Comparison of ENCODE assay signal across 10 cellular contexts in the genomic region with DNA sequence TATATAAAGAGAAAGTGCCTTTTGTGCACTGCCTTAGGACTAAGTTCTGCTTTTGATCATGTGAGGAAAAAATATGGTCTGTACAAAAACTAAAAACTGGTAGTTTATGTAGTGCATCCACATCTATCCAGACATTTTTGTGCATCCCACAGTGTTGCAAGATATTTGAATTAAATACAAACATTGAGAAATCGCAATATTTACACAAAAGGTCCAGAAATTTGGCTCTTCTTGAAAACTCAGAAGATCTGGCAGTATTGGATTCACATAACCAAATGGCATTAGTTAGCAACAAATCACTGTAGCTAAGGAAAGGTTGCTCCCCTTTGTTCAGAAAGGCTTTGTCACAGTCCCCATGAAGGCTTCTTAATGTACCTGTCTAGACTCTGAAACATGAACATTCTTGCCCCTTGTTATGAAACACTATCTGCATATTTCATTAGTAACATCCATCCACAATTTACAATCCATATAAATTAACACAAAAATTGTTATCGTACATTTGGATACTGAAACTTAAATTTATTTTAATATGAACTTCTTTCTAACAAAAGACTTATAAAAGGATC. TPM values are rescaled to one million over a fixed set of nuclear protein-coding genes. Genes with fewer than 3 reads are reported as not detected.
A peak's percentile ranks its signal among the peaks of the same experiment; 100 is the strongest.
DNase-seq lines count a peak whose midpoint lies in the region; ATAC-seq and TF ChIP-seq lines count a peak whose summit lies in the region.
"Had no signal": no experiment of that assay in that cellular context is flagged by ENCODE, and none has a peak within 500 bp of the region (broad histone marks: within the 10 kb centered on the region; RNA-seq: fewer than 3 reads in every experiment).

No MANE protein-coding gene starts in this region.

- H3K4me3 Mint-ChIP-seq in activated CD4-positive, alpha-beta T cell treated with anti-CD3 and anti-CD28 coated beads, Interleukin-2, amount 10 ng/mL, durations not matched to agents 7 days and 5 days: peak overlapping the region; percentile 93
- peak overlapping the region; percentile 99 for H3K4me3 Mint-ChIP-seq in WTC11

- peaks cover 8% of the 10 kb centered on the region for H3K27me3 Mint-ChIP-seq in activated CD4-positive, alpha-beta T cell treated with anti-CD3 and anti-CD28 coated beads, Interleukin-2, amount 10 ng/mL, durations not matched to agents 7 days and 5 days
- peaks cover 2% of the 10 kb centered on the region for H3K27me3 Mint-ChIP-seq in WTC11 (ENCODE audit: low read depth)

- CTCF ChIA-PET in activated CD4-positive, alpha-beta T cell treated with anti-CD3 and anti-CD28 coated beads, Interleukin-2, amount 10 ng/mL, durations not matched to agents 7 days and 5 days (lab: Charles Lee): interaction anchor here (1.2 kb wide), 1 partner anchor 13 kb away, joined by 3 read pairs; no protein-coding TSS in a partner anchor
- CTCF ChIA-PET in WTC11 (lab: Charles Lee): no interaction called here

- peaks cover 3% of the 10 kb centered on the region for H3K9me3 Mint-ChIP-seq in activated CD4-positive, alpha-beta T cell treated with anti-CD3 and anti-CD28 coated beads, Interleukin-2, amount 10 ng/mL, durations not matched to agents 7 days and 5 days
- H3K9me3 Mint-ChIP-seq in WTC11: no peaks in the 10 kb centered on the region

- H3K4me1 Mint-ChIP-seq in activated CD4-positive, alpha-beta T cell treated with anti-CD3 and anti-CD28 coated beads, Interleukin-2, amount 10 ng/mL, durations not matched to agents 7 days and 5 days: peaks cover 52% of the 10 kb centered on the region
- H3K4me1 Mint-ChIP-seq in WTC11: peaks cover 20% of the 10 kb centered on the region

- H3K36me3 Mint-ChIP-seq in activated CD4-positive, alpha-beta T cell treated with anti-CD3 and anti-CD28 coated beads, Interleukin-2, amount 10 ng/mL, durations not matched to agents 7 days and 5 days (ENCODE audit: low read depth): peaks cover 48% of the 10 kb centered on the region
- H3K36me3 Mint-ChIP-seq in WTC11: peaks cover 34% of the 10 kb centered on the region

- POLR2A ChIA-PET in activated CD4-positive, alpha-beta T cell treated with anti-CD3 and anti-CD28 coated beads, Interleukin-2, amount 10 ng/mL, durations not matched to agents 7 days and 5 days (lab: Charles Lee): no interaction called here
- POLR2A ChIA-PET in WTC11 (lab: Charles Lee): no interaction called here

- no peak for TF ChIP-seq CTCF in WTC11 (IDR thresholded peaks at IDR 0.05)
- no peak for TF ChIP-seq CTCF in fibroblast of the aortic adventitia (IDR thresholded peaks at IDR 0.05; ENCODE audit: insufficient read depth, low read length)
- TF ChIP-seq CTCF in gastrocnemius medialis (IDR thresholded peaks at IDR 0.05 in 4 of 5, conservative IDR thresholded peaks at IDR 0.05 in 1 of 5): no peak

- ATAC-seq in WTC11 (no peak), gastrocnemius medialis (no peak), HG02571 (IDR thresholded peaks at IDR 0.05; ENCODE audit: unreplicated experiment) (no peak)

- peaks cover 40 to 65% of the 10 kb centered on the region in 2 donors for H3K4me1 ChIP-seq in gastrocnemius medialis

- peaks cover 0 to 32% of the 10 kb centered on the region in 2 donors for H3K36me3 ChIP-seq in gastrocnemius medialis

- intact Hi-C loops in gastrocnemius medialis (cut with DNase I; ENCODE audit: low total_unique reads): loop anchor here (5.0 to 10.0 kb wide), 4 partner anchors 902 to 1743 kb away; a partner anchor contains a TSS

- DNase-seq in activated CD4-positive, alpha-beta T cell treated with anti-CD3 and anti-CD28 coated beads, Interleukin-2, amount 10 ng/mL, durations not matched to agents 7 days and 5 days: no peak
- DNase-seq in activated CD4-positive, alpha-beta T cell treated with anti-CD3 and anti-CD28 coated beads for 48 hours: no peak
- DNase-seq in WTC11 (ENCODE audit: low spot score): no peak
- DNase-seq in fibroblast of the aortic adventitia (ENCODE audit: low read depth): no peak
- no peak for DNase-seq in gastrocnemius medialis
- no peak for DNase-seq in glomerular visceral epithelial cell (ENCODE audit: extremely low spot score)
- no peak for DNase-seq in activated CD4-positive, CD25-positive, alpha-beta regulatory T cell treated with anti-CD3 and anti-CD28 coated beads, Interleukin-2, amount 50 U/mL, for 72 hours
- DNase-seq: activated CD8-positive, alpha-beta memory T cell treated with anti-CD3 and anti-CD28 coated beads, Interleukin-2, amount 50 U/mL, for 4 hours; NCI-H748 treated with DMSO at 0.1 percent for 48 hours had no signal

- no peak for TF ChIP-seq POLR2A in gastrocnemius medialis (IDR thresholded peaks at IDR 0.05)

- peak overlapping the region; percentile 92 to 98 (median 97) for H3K27ac ChIP-seq in gastrocnemius medialis

- H3K27me3 ChIP-seq in gastrocnemius medialis: no peaks in the 10 kb centered on the region

- H3K9me3 ChIP-seq in gastrocnemius medialis: no peaks in the 10 kb centered on the region

- in situ Hi-C loops in gastrocnemius medialis (cut with MboI; ENCODE audit: low sequenced_read_pairs in 4 of 4): loop anchor here in 3 of 4 donors (25.0 kb wide), 2 partner anchors 1827 to 1852 kb away; a partner anchor contains a TSS

- no peak overlapping the region for H3K27ac Mint-ChIP-seq in activated CD4-positive, alpha-beta T cell treated with anti-CD3 and anti-CD28 coated beads, Interleukin-2, amount 10 ng/mL, durations not matched to agents 7 days and 5 days
- no peak overlapping the region for H3K27ac Mint-ChIP-seq in WTC11

- H3K4me3 ChIP-seq in fibroblast of the aortic adventitia (ENCODE audit: low read depth, low read length) (peak overlapping the region; percentile 1), gastrocnemius medialis (peak overlapping the region; percentile 75 to 93 (median 92))

TF ChIP-seq in WTC11, 78 proteins besides CTCF, POLR2A, EP300 and RAD21:
- TF ChIP-seq SMAD4 (CRISPR knock-in tag; IDR thresholded peaks at IDR 0.05): no peak
- TF ChIP-seq HMGA2 (CRISPR knock-in tag; IDR thresholded peaks at IDR 0.05): no peak
- no peak for TF ChIP-seq FOXK1 (CRISPR knock-in tag; IDR thresholded peaks at IDR 0.05)
- TF ChIP-seq, protein P1, sequence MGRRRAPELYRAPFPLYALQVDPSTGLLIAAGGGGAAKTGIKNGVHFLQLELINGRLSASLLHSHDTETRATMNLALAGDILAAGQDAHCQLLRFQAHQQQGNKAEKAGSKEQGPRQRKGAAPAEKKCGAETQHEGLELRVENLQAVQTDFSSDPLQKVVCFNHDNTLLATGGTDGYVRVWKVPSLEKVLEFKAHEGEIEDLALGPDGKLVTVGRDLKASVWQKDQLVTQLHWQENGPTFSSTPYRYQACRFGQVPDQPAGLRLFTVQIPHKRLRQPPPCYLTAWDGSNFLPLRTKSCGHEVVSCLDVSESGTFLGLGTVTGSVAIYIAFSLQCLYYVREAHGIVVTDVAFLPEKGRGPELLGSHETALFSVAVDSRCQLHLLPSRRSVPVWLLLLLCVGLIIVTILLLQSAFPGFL (CRISPR knock-in tag; IDR thresholded peaks at IDR 0.05; ENCODE audit: borderline replicate concordance): no peak
- no peak for TF ChIP-seq SOX15 (CRISPR knock-in tag; IDR thresholded peaks at IDR 0.05)
- TF ChIP-seq NR3C1 (CRISPR knock-in tag; conservative IDR thresholded peaks at IDR 0.05; ENCODE audit: low read depth): no peak
- TF ChIP-seq ZNF423 (CRISPR knock-in tag; IDR thresholded peaks at IDR 0.05): no peak
- no peak for TF ChIP-seq TCF7 (CRISPR knock-in tag; IDR thresholded peaks at IDR 0.05; ENCODE audit: low read depth)
- TF ChIP-seq SP1 (CRISPR knock-in tag; conservative IDR thresholded peaks at IDR 0.05): no peak
- no peak for TF ChIP-seq NFYB (CRISPR knock-in tag; conservative IDR thresholded peaks at IDR 0.05; ENCODE audit: low read depth)
- TF ChIP-seq, protein P2, sequence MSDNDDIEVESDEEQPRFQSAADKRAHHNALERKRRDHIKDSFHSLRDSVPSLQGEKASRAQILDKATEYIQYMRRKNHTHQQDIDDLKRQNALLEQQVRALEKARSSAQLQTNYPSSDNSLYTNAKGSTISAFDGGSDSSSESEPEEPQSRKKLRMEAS (CRISPR knock-in tag; IDR thresholded peaks at IDR 0.05): no peak
- no peak for TF ChIP-seq NR1H2 (CRISPR knock-in tag; IDR thresholded peaks at IDR 0.05)
- TF ChIP-seq, protein P3, sequence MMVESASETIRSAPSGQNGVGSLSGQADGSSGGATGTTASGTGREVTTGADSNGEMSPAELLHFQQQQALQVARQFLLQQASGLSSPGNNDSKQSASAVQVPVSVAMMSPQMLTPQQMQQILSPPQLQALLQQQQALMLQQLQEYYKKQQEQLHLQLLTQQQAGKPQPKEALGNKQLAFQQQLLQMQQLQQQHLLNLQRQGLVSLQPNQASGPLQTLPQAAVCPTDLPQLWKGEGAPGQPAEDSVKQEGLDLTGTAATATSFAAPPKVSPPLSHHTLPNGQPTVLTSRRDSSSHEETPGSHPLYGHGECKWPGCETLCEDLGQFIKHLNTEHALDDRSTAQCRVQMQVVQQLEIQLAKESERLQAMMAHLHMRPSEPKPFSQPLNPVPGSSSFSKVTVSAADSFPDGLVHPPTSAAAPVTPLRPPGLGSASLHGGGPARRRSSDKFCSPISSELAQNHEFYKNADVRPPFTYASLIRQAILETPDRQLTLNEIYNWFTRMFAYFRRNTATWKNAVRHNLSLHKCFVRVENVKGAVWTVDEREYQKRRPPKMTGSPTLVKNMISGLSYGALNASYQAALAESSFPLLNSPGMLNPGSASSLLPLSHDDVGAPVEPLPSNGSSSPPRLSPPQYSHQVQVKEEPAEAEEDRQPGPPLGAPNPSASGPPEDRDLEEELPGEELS (CRISPR knock-in tag; IDR thresholded peaks at IDR 0.05): no peak

RNA-seq across cellular contexts. Expression of a gene that starts 2.2 kb away (rescaled TPM):
- 10 to 100 TPM; 92.8 to 94.5 TPM for total RNA-seq in activated CD4-positive, alpha-beta T cell treated with anti-CD3 and anti-CD28 coated beads, Interleukin-2, amount 10 ng/mL, durations not matched to agents 7 days and 5 days
- total RNA-seq in WTC11 (2021): 121 to 126 TPM (median 124 TPM) in 3 replicates
- 169 and 177 TPM in 2 replicates for total RNA-seq in fibroblast of the aortic adventitia (ENCODE audit: low replicate concordance)
- total RNA-seq in gastrocnemius medialis: 100 to 1,000 TPM; 140 to 205 (median 169) TPM
